ENCODE assay signal across 8 cellular contexts in genomic region chr17:40093580-40094201, GRCh38. TPM values are rescaled to one million over a fixed set of nuclear protein-coding genes. Genes with fewer than 3 reads are reported as not detected.
DNase-seq lines count a peak whose midpoint lies in the region; ATAC-seq and TF ChIP-seq lines count a peak whose summit lies in the region.
"Had no signal": no experiment of that assay in that cellular context is flagged by ENCODE, and none has a peak within 500 bp of the region (broad histone marks: within the 10 kb centered on the region; RNA-seq: fewer than 3 reads in every experiment).

No MANE protein-coding gene starts in this region.

- H3K27ac ChIP-seq in heart right ventricle: peak overlapping the region; percentile 84 to 99 (median 95)

- H3K27me3 Mint-ChIP-seq in activated naive CD8-positive, alpha-beta T cell treated with anti-CD3 and anti-CD28 coated beads for 36 hours: no peaks in the 10 kb centered on the region

- no peak overlapping the region for H3K4me3 Mint-ChIP-seq in activated naive CD8-positive, alpha-beta T cell treated with anti-CD3 and anti-CD28 coated beads for 36 hours
- H3K4me3 Mint-ChIP-seq: WTC11 had no signal

- peaks cover 34% of the 10 kb centered on the region for H3K36me3 Mint-ChIP-seq in activated naive CD8-positive, alpha-beta T cell treated with anti-CD3 and anti-CD28 coated beads for 36 hours

- no peaks in the 10 kb centered on the region for H3K27me3 ChIP-seq in heart right ventricle

- H3K4me1 ChIP-seq in heart right ventricle: peaks cover 50 to 96% (median 87%) of the 10 kb centered on the region in 9 donors

- H3K9me3 ChIP-seq in heart right ventricle: no peaks in the 10 kb centered on the region

- intact Hi-C loops in heart right ventricle (cut with DNase I): loop anchor here in 2 of 10 donors (2.0 to 10.0 kb wide), 3 partner anchors 17 to 191 kb away; partner anchors contain the start of gene CDC6 (in 1 of the 2)

- H3K27ac Mint-ChIP-seq in activated naive CD8-positive, alpha-beta T cell treated with anti-CD3 and anti-CD28 coated beads for 36 hours: peak overlapping the region; percentile 51
- H3K27ac Mint-ChIP-seq: WTC11 had no signal

- no peak for TF ChIP-seq CTCF in heart right ventricle (IDR thresholded peaks at IDR 0.05)

- H3K9me3 Mint-ChIP-seq in activated naive CD8-positive, alpha-beta T cell treated with anti-CD3 and anti-CD28 coated beads for 36 hours: no peaks in the 10 kb centered on the region
- H3K9me3 Mint-ChIP-seq: WTC11 had no signal

- WGBS in heart right ventricle, 2 donors: 61 to 62% methylated on average over 16 of the region's 16 CpGs

- H3K4me1 Mint-ChIP-seq in activated naive CD8-positive, alpha-beta T cell treated with anti-CD3 and anti-CD28 coated beads for 36 hours: peaks cover 44% of the 10 kb centered on the region

- DNase-seq in activated naive CD8-positive, alpha-beta T cell treated with anti-CD3 and anti-CD28 coated beads for 36 hours: no peak
- DNase-seq in heart right ventricle (no peak), superior temporal gyrus (ENCODE audit: extremely low spot score) (peak; percentile 32), NOMO-1 treated with DMSO at 0.1 percent for 48 hours (lab: John Stamatoyannopoulos, UW; ENCODE audit: unreplicated experiment) (no peak)
- DNase-seq: NCI-H524 treated with DMSO at 0.1 percent for 48 hours had no signal

- ATAC-seq in heart right ventricle (peak; percentile 7 to 70 (median 44)), HG03196 (IDR thresholded peaks at IDR 0.05; ENCODE audit: unreplicated experiment) (no peak), GM21381 (IDR thresholded peaks at IDR 0.05; ENCODE audit: unreplicated experiment) (no peak)
- ATAC-seq: WTC11 had no signal

- H3K4me3 ChIP-seq in heart right ventricle: peak overlapping the region in 6 of 10 donors; percentile 7 to 24 (median 16)

- H3K36me3 ChIP-seq in heart right ventricle: peaks cover 0 to 95% (median 58%) of the 10 kb centered on the region in 9 donors

RNA-seq across cellular contexts. Expression of gene NR1D1, which starts 6.7 kb away (rescaled TPM):
- 1 to 10 TPM; 4.8 to 5.8 TPM for total RNA-seq in activated naive CD8-positive, alpha-beta T cell treated with anti-CD3 and anti-CD28 coated beads for 36 hours
- total RNA-seq in heart right ventricle: 10 to 100 TPM in 7 of 10 donors, 1 to 10 TPM in 3; 5.5 to 41.3 (median 29.9) TPM
- polyA plus RNA-seq in heart right ventricle: 10 to 100 TPM in 1 of 2 donors, 1 to 10 TPM in 1; 7.1 to 24.4 TPM

RNA-seq across cellular contexts. Expression of gene MSL1, which starts 28.1 kb away (rescaled TPM):
- 10 to 100 TPM; 62.7 to 66.7 TPM for total RNA-seq in activated naive CD8-positive, alpha-beta T cell treated with anti-CD3 and anti-CD28 coated beads for 36 hours
- 10 to 100 TPM; 26.3 to 57.4 (median 37.7) TPM for total RNA-seq in heart right ventricle
- 10 to 100 TPM; 45.5 to 65.0 TPM for polyA plus RNA-seq in heart right ventricle

RNA-seq across cellular contexts. Expression of gene THRA, which starts 30.9 kb away (rescaled TPM):
- 10 to 100 TPM; 11.4 to 12.1 TPM for total RNA-seq in activated naive CD8-positive, alpha-beta T cell treated with anti-CD3 and anti-CD28 coated beads for 36 hours
- total RNA-seq in heart right ventricle: 100 to 1,000 TPM in 1 of 10 donors, 10 to 100 TPM in 9; 59.8 to 102 (median 69.7) TPM
- polyA plus RNA-seq in heart right ventricle: 10 to 100 TPM; 29.8 to 44.2 TPM

RNA-seq across cellular contexts. Expression of gene MED24, which starts 39.5 kb away (rescaled TPM):
- total RNA-seq in activated naive CD8-positive, alpha-beta T cell treated with anti-CD3 and anti-CD28 coated beads for 36 hours: 100 to 1,000 TPM; 103 to 107 TPM
- 10 to 100 TPM; 46.7 to 63.2 (median 58.4) TPM for total RNA-seq in heart right ventricle
- 10 to 100 TPM; 47.2 to 75.6 TPM for polyA plus RNA-seq in heart right ventricle

RNA-seq across cellular contexts. Expression of gene CASC3, which starts 46.6 kb away (rescaled TPM):
- total RNA-seq in activated naive CD8-positive, alpha-beta T cell treated with anti-CD3 and anti-CD28 coated beads for 36 hours: 10 to 100 TPM; 74.5 to 77.0 TPM
- total RNA-seq in heart right ventricle: 10 to 100 TPM; 39.9 to 56.8 (median 43.7) TPM
- 10 to 100 TPM; 21.3 to 41.0 TPM for polyA plus RNA-seq in heart right ventricle

Comparison
In these comparisons a context has a peak if more than half of its experiments do, and no peak if none do; other contexts are left out.
1. ATAC-seq: peak in heart right ventricle (8 of 8); none in HG03196 (single experiment) and GM21381 (single experiment).
2. RNA of gene THRA, which starts 30.9 kb away (total RNA-seq): 59.8 to 102 TPM in heart right ventricle; 11.4 to 12.1 TPM in activated naive CD8-positive, alpha-beta T cell treated with anti-CD3 and anti-CD28 coated beads for 36 hours; every median in the first group is over 4 times any median in the second.